1 cellular context compared by ENCODE assay signal in the genomic region with DNA sequence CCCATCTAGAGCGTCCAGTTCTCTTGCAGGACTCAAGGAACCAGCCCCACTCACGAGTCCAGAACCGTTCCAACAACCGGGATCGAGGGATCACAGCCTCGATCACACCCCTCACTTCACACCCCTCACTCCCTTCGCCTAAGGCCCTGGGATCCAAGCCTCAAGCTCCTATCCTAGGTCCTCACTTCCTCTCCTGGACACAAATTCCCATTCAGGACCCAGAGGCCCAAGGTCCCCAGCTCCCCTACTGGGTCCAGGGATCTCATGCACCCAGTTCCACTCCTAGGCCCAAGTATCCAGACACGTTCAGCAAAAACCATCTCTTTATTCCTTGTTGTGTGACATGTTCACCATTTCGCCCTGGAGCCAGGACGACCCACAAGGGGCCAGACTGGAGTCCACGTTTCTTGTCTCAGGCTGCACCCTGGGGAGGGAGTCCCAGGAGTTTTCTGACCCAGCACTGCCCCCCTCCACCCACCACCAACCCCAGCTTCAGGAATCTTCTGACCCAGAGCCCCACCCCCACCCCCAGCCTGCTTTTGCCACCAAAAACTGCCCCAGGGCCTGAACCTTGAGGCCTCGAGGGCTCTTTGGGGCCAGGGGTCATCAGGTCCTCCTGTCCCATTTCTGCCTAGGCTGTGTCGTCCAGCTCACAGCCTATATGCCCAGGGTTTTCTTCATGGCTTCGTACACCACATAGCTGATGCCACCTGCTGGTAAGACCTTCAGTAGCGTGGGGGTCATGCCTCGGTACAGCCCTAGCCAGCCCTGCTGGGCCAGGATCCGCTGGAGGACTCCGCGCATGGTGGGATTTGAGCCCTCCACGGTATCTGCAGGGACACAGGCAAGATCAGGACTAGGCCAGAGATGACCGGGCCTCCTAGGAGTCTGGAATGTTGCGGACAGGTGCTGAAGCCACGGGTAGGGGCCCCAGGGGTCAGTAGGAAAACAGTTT.
TF ChIP-seq lines count a peak whose summit lies in the region.

No MANE protein-coding gene starts in this region.

TF ChIP-seq in IMR-90, 13 proteins besides CTCF, POLR2A, EP300 and RAD21:
- TF ChIP-seq, protein P1, sequence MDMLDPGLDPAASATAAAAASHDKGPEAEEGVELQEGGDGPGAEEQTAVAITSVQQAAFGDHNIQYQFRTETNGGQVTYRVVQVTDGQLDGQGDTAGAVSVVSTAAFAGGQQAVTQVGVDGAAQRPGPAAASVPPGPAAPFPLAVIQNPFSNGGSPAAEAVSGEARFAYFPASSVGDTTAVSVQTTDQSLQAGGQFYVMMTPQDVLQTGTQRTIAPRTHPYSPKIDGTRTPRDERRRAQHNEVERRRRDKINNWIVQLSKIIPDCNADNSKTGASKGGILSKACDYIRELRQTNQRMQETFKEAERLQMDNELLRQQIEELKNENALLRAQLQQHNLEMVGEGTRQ (IDR thresholded peaks at IDR 0.05; ENCODE audit: low read depth, low read length), result no peak
- TF ChIP-seq, protein P2, sequence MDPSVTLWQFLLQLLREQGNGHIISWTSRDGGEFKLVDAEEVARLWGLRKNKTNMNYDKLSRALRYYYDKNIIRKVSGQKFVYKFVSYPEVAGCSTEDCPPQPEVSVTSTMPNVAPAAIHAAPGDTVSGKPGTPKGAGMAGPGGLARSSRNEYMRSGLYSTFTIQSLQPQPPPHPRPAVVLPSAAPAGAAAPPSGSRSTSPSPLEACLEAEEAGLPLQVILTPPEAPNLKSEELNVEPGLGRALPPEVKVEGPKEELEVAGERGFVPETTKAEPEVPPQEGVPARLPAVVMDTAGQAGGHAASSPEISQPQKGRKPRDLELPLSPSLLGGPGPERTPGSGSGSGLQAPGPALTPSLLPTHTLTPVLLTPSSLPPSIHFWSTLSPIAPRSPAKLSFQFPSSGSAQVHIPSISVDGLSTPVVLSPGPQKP (IDR thresholded peaks at IDR 0.05; ENCODE audit: borderline replicate concordance, low read depth, low read length), result no peak
- no peak for TF ChIP-seq FOS (IDR thresholded peaks at IDR 0.05; ENCODE audit: low read depth, low read length)
- no peak for TF ChIP-seq SMC3 (IDR thresholded peaks at IDR 0.05; ENCODE audit: low read depth, low read length)
- no peak for TF ChIP-seq MXI1 (IDR thresholded peaks at IDR 0.05; ENCODE audit: borderline replicate concordance, low read depth, low read length)
- TF ChIP-seq MAFK (IDR thresholded peaks at IDR 0.05; ENCODE audit: low read depth, low read length), result no peak
- no peak for TF ChIP-seq MAZ (IDR thresholded peaks at IDR 0.05; ENCODE audit: borderline replicate concordance, low read depth, low read length)
- no peak for TF ChIP-seq CHD1 (IDR thresholded peaks at IDR 0.05; ENCODE audit: low read depth, low read length)
- TF ChIP-seq BHLHE40 (IDR thresholded peaks at IDR 0.05; ENCODE audit: low read depth, low read length), result no peak
- TF ChIP-seq CEBPB (IDR thresholded peaks at IDR 0.05; ENCODE audit: low read depth, low read length), result no peak
- no peak for TF ChIP-seq RCOR1 (IDR thresholded peaks at IDR 0.05; ENCODE audit: insufficient replicate concordance, low read length)
- no peak for TF ChIP-seq NFE2L2 (IDR thresholded peaks at IDR 0.05; ENCODE audit: low read depth, low read length)
- no peak for TF ChIP-seq RFX5 (IDR thresholded peaks at IDR 0.05; ENCODE audit: low read depth, low read length)
